11 cellular contexts compared by ENCODE assay signal in the genomic region with DNA sequence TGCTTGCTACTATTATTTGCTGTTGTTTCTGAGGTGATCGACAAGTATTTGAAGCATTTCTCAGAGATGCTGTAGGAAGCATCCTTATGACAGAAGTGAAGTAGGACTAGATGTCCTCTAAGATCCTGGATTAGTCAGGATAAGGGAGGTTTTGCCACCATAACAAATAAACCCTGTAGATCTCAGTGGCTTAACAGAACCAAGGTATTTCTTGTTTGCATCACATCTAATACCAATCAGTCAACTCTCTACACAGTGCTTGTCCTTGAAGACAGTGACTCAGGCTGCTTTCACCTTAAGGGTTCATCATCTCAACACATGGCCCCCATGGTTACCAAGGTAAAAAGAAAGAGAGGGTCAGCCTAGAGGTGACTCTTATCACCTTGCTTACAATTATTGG.
"Had no signal": no experiment of that assay in that cellular context is flagged by ENCODE, and none has a peak within 500 bp of the region (broad histone marks: within the 10 kb centered on the region; RNA-seq: fewer than 3 reads in every experiment).

No MANE protein-coding gene starts in this region.

- H3K9me3 Mint-ChIP-seq: GM23338, H9, HFFc6 had no signal

- H3K27ac Mint-ChIP-seq: GM23338, H9, HFFc6 had no signal

- H3K9me3 ChIP-seq: HAP-1 had no signal

- H2AFZ ChIP-seq: GM23248, GM23338 had no signal

- H3K4me1 Mint-ChIP-seq: GM23338, H9 had no signal

- FAIRE-seq: H1, H54 had no signal

- ATAC-seq: GM23338, HCT116 had no signal

- H3K27ac ChIP-seq: GM23248 had no signal

- H3K9ac ChIP-seq: GM23248 had no signal

- H3K36me3 ChIP-seq: HAP-1 had no signal

- H3K4me2 ChIP-seq: GM23338 had no signal

- DNase-seq: GM23248, GOT3, H7, H9, HCEC 1CT, HFFc6 had no signal

- H3K4me3 ChIP-seq: GM23248, GM23338, HAP-1 had no signal

- H3K4me1 ChIP-seq: HAP-1 had no signal

- H3K4me3 Mint-ChIP-seq: GM23338, H9, HFFc6 had no signal
